ENCODE assay signal across 10 cellular contexts in the genomic region with DNA sequence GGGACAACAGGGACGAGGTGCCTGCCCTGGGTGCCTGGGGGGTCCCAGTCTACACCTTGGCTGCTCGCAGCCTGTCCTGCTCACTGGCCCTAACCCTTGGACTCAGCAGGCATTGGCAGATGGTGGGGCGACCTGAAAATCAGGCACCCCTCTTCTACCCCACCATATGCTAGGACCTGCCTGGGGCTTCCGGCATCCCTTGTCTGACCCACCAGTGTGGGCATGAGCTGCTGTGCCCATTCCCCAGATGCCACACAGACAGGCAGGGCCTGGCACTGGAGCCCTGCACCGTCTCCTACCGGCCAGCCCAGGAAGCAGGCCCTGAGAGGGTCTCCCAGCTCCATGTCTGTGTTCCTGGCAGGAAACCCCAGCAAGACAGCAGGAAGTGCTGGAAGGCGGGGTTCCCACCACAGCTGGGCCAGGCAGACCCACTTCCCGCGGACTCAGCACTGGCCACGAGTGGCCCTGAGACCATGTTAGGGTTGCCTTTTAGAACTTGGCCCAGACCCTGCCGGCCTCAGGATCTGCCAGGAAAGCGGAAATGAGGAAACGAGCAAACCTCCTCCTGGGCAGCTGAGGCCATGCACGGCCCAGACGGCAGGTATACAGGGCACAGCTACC. TPM values are rescaled to one million over a fixed set of nuclear protein-coding genes. Genes with fewer than 3 reads are reported as not detected.
DNase-seq lines count a peak whose midpoint lies in the region; ATAC-seq, FAIRE-seq and TF ChIP-seq lines count a peak whose summit lies in the region.
"Had no signal": no experiment of that assay in that cellular context is flagged by ENCODE, and none has a peak within 500 bp of the region (broad histone marks: within the 10 kb centered on the region; RNA-seq: fewer than 3 reads in every experiment).

No MANE protein-coding gene starts in this region.

- H3K79me2 ChIP-seq in endothelial cell of umbilical vein (ENCODE audit: control insufficient read depth, insufficient read depth, low read length) (peaks cover 13% of the 10 kb centered on the region), parathyroid adenoma (peaks cover 39% of the 10 kb centered on the region)

- H3K27me3 Mint-ChIP-seq in CD14-positive monocyte (ENCODE audit: low read depth in 3 of 3): peaks cover 0 to 10% (median 7%) of the 10 kb centered on the region in 3 donors

- no peaks in the 10 kb centered on the region for H3K9me3 ChIP-seq in endothelial cell of umbilical vein (replicated peaks; ENCODE audit: control insufficient read depth, insufficient read depth, low read length)
- H3K9me3 ChIP-seq in parathyroid adenoma (ENCODE audit: control insufficient read depth, low read length): no peaks in the 10 kb centered on the region

- H3K4me1 ChIP-seq in endothelial cell of umbilical vein (ENCODE audit: control insufficient read depth, extremely low read depth, insufficient read depth, low read length) (peaks cover 73% of the 10 kb centered on the region), parathyroid adenoma (peaks cover 46% of the 10 kb centered on the region)

- TF ChIP-seq POLR2A in endothelial cell of umbilical vein (IDR thresholded peaks at IDR 0.05; ENCODE audit: low read depth, low read length): no peak

- H2AFZ ChIP-seq in endothelial cell of umbilical vein (ENCODE audit: low read depth, low read length) (peak overlapping the region; percentile 2), parathyroid adenoma (no peak overlapping the region)

- no peaks in the 10 kb centered on the region for H3K36me3 ChIP-seq in endothelial cell of umbilical vein (ENCODE audit: control insufficient read depth in 2 of 2, extremely low read depth in 1 of 2, insufficient read depth in 2 of 2, low read length in 2 of 2)
- H3K36me3 ChIP-seq in parathyroid adenoma (ENCODE audit: control insufficient read depth, insufficient read depth, low read length): no peaks in the 10 kb centered on the region

- H3K4me2 ChIP-seq in endothelial cell of umbilical vein (ENCODE audit: insufficient read depth, low read length): peak overlapping the region; percentile 13
- peak overlapping the region; percentile 93 for H3K4me2 ChIP-seq in parathyroid adenoma (ENCODE audit: low read length)

- no peak for DNase-seq in CD14-positive monocyte (ENCODE audit: low spot score)
- peak; percentile 42 for DNase-seq in endothelial cell of umbilical vein (ENCODE audit: low read depth, low spot score)
- DNase-seq in NOMO-1 (lab: John Stamatoyannopoulos, UW; ENCODE audit: unreplicated experiment in 2 of 2): no peak
- DNase-seq: activated CD8-positive, alpha-beta memory T cell treated with anti-CD3 and anti-CD28 coated beads for 24 hours; NCI-H2081 treated with DMSO at 0.1 percent for 48 hours had no signal

- ATAC-seq in GM18858 (IDR thresholded peaks at IDR 0.05; ENCODE audit: unreplicated experiment) (no peak), HG02763 (IDR thresholded peaks at IDR 0.05; ENCODE audit: unreplicated experiment) (no peak), GM21447 (IDR thresholded peaks at IDR 0.05; ENCODE audit: unreplicated experiment) (no peak)

- BruUV-seq in endothelial cell of umbilical vein (replicated peaks; lab: Mats Ljungman, UMichigan): no TSS peak

- peak; percentile 88 for FAIRE-seq in endothelial cell of umbilical vein (lab: Jason Lieb, UNC)

- CTCF ChIA-PET in endothelial cell of umbilical vein (lab: Charles Lee): interaction anchor here (0.9 to 5.7 kb wide), 7 partner anchors 11 to 128 kb away, joined by 3 to 52 read pairs (median 3); partner anchors contain the start of gene CARD19

- H3K36me3 Mint-ChIP-seq in CD14-positive monocyte: peaks cover 43 to 64% of the 10 kb centered on the region in 2 donors

- POLR2A ChIA-PET in endothelial cell of umbilical vein (lab: Charles Lee): interaction anchor here (0.6 to 1.2 kb wide), 2 partner anchors 11 to 35 kb away, joined by 3 to 7 read pairs; partner anchors contain the start of gene CARD19

- peaks cover 0 to 2% (median 0%) of the 10 kb centered on the region in 7 donors for H3K9me3 Mint-ChIP-seq in CD14-positive monocyte

- peak overlapping the region; percentile 92 to 94 for H3K4me3 Mint-ChIP-seq in CD14-positive monocyte

- H3K9me1 ChIP-seq in endothelial cell of umbilical vein (replicated peaks; ENCODE audit: control insufficient read depth, extremely low read depth, insufficient read depth, low read length): no peaks in the 10 kb centered on the region

- H3K4me3 ChIP-seq in endothelial cell of umbilical vein (replicated peaks in 1 of 3; ENCODE audit: insufficient read depth in 1 of 3, low read depth in 1 of 3, low read length in 3 of 3) (no peak overlapping the region), parathyroid adenoma (ENCODE audit: low read depth, low read length) (peak overlapping the region; percentile 23)

- H3K4me1 Mint-ChIP-seq in CD14-positive monocyte: peaks cover 84% of the 10 kb centered on the region

- intact Hi-C loops in CD14-positive monocyte (cut with micrococcal nuclease): loop anchor here in 1 of 2 donors (5.0 to 10.0 kb wide), 2 partner anchors 34 to 434 kb away; partner anchors contain the start of gene CARD19
- intact Hi-C loops in endothelial cell of umbilical vein (cut with micrococcal nuclease): no loop called here

- H3K27me3 ChIP-seq in endothelial cell of umbilical vein (ENCODE audit: control insufficient read depth in 2 of 2, insufficient read depth in 2 of 2, low read length in 2 of 2): no peaks in the 10 kb centered on the region
- H3K27me3 ChIP-seq in parathyroid adenoma (ENCODE audit: control insufficient read depth, insufficient read depth, low read length): no peaks in the 10 kb centered on the region

- no peaks in the 10 kb centered on the region for H4K20me1 ChIP-seq in endothelial cell of umbilical vein (replicated peaks; ENCODE audit: control insufficient read depth, extremely low read depth, insufficient read depth, low read length)

- peak overlapping the region; percentile 20 to 96 (median 80) for H3K27ac Mint-ChIP-seq in CD14-positive monocyte

- dilution Hi-C loops in endothelial cell of umbilical vein (cut with MboI; ENCODE audit: extremely low pct_ligation_motif_present, low sequenced_read_pairs): no loop called here

- H3K27ac ChIP-seq in VCaP: peak overlapping the region; percentile 75; the same call in 1 of the 2 replicates
- peak overlapping the region; percentile 61 for H3K27ac ChIP-seq in endothelial cell of umbilical vein (ENCODE audit: insufficient read depth, low read depth, low read length)
- H3K27ac ChIP-seq in parathyroid adenoma: peak overlapping the region; percentile 59

- no peak for TF ChIP-seq CTCF in CD14-positive monocyte (IDR thresholded peaks at IDR 0.05)
- no peak for TF ChIP-seq CTCF in VCaP (conservative IDR thresholded peaks at IDR 0.05)
- peak; percentile 24 to 38 for TF ChIP-seq CTCF in endothelial cell of umbilical vein (IDR thresholded peaks at IDR 0.05; ENCODE audit: extremely low read depth in 1 of 2, insufficient read depth in 1 of 2, low read depth in 1 of 2, low read length in 2 of 2)
- TF ChIP-seq CTCF in parathyroid adenoma (IDR thresholded peaks at IDR 0.05): no peak

- H3K9ac ChIP-seq in endothelial cell of umbilical vein (replicated peaks; ENCODE audit: extremely low read depth, insufficient read depth, low read length) (no peak overlapping the region), parathyroid adenoma (no peak overlapping the region)

TF ChIP-seq in endothelial cell of umbilical vein, 7 proteins besides CTCF, POLR2A, EP300 and RAD21:
- TF ChIP-seq MYC (IDR thresholded peaks at IDR 0.05; ENCODE audit: low read depth, low read length): no peak
- TF ChIP-seq POLR2AphosphoS5 (IDR thresholded peaks at IDR 0.05; ENCODE audit: insufficient read depth, low read depth, low read length): peak; percentile 34
TF ChIP-seq in endothelial cell of umbilical vein: peak in this region for 1.

RNA-seq across cellular contexts. Expression of gene NINJ1, which starts 3.1 kb away (rescaled TPM):
- polyA plus RNA-seq in CD14-positive monocyte (100 to 1,000 TPM; 290 to 469 TPM), endothelial cell of umbilical vein (57.7 and 75.4 TPM in 2 replicates)
- total RNA-seq in endothelial cell of umbilical vein: 31.5 and 42.2 TPM in 2 replicates
- 41.6 and 45.2 TPM in 2 replicates for polyA plus RNA-seq in endothelial cell of umbilical vein (2011; cell fraction: cytosol; rRNA removed)
- polyA plus RNA-seq in endothelial cell of umbilical vein (2011; cell fraction: nucleus; rRNA removed): 13.5 and 16.1 TPM in 2 replicates
- polyA plus RNA-seq in endothelial cell of umbilical vein (2012): 47.0 and 62.3 TPM in 2 replicates
- polyA minus RNA-seq in endothelial cell of umbilical vein: 17.9 and 23.1 TPM in 2 replicates
- 9.3 TPM for polyA minus RNA-seq in endothelial cell of umbilical vein (2011; cell fraction: cytosol; rRNA and poly(A)+ RNA removed)
- 6.6 and 11.2 TPM in 2 replicates for polyA minus RNA-seq in endothelial cell of umbilical vein (2011; cell fraction: nucleus; rRNA and poly(A)+ RNA removed)

RNA-seq across cellular contexts. Expression of gene CARD19, which starts 35.0 kb away (rescaled TPM):
- polyA plus RNA-seq in CD14-positive monocyte (100 to 1,000 TPM; 130 to 137 TPM), endothelial cell of umbilical vein (148 and 238 TPM in 2 replicates)
- total RNA-seq in endothelial cell of umbilical vein: 45.7 and 58.4 TPM in 2 replicates
- polyA plus RNA-seq in endothelial cell of umbilical vein (2011; cell fraction: cytosol; rRNA removed): 73.7 and 99.6 TPM in 2 replicates
- 77.8 and 80.0 TPM in 2 replicates for polyA plus RNA-seq in endothelial cell of umbilical vein (2011; cell fraction: nucleus; rRNA removed)
- 44.0 and 78.6 TPM in 2 replicates for polyA plus RNA-seq in endothelial cell of umbilical vein (2012)
- 25.4 and 36.1 TPM in 2 replicates for polyA minus RNA-seq in endothelial cell of umbilical vein
- polyA minus RNA-seq in endothelial cell of umbilical vein (2011; cell fraction: cytosol; rRNA and poly(A)+ RNA removed): 7.7 TPM
- 18.2 and 21.8 TPM in 2 replicates for polyA minus RNA-seq in endothelial cell of umbilical vein (2011; cell fraction: nucleus; rRNA and poly(A)+ RNA removed)

RNA-seq across cellular contexts. Expression of gene WNK2, which starts 53.0 kb away (rescaled TPM):
- polyA plus RNA-seq in CD14-positive monocyte (not detected), endothelial cell of umbilical vein (not detected in 2 replicates)
- not detected in 2 replicates for total RNA-seq in endothelial cell of umbilical vein
- polyA plus RNA-seq in endothelial cell of umbilical vein (2011; cell fraction: cytosol; rRNA removed): not detected in 2 replicates
- not detected in 2 replicates for polyA plus RNA-seq in endothelial cell of umbilical vein (2011; cell fraction: nucleus; rRNA removed)
- polyA plus RNA-seq in endothelial cell of umbilical vein (2012): 0.05 TPM in 1 of 2 replicates, not detected in the other
- polyA minus RNA-seq in endothelial cell of umbilical vein: not detected in 2 replicates
- 5.7 TPM for polyA minus RNA-seq in endothelial cell of umbilical vein (2011; cell fraction: cytosol; rRNA and poly(A)+ RNA removed)
- polyA minus RNA-seq in endothelial cell of umbilical vein (2011; cell fraction: nucleus; rRNA and poly(A)+ RNA removed): not detected in 2 replicates

Comparison
In these comparisons a context has a peak if more than half of its experiments do, and no peak if none do; other contexts are left out.
1. CTCF ChIP-seq: peak in endothelial cell of umbilical vein (2 of 2); none in CD14-positive monocyte (single experiment), VCaP (single experiment) and parathyroid adenoma (single experiment).
2. Peak in every context shown above with its lines, with median percentiles within 50 percentile points of each other: H3K27ac ChIP-seq.